ENCODE assay signal across 8 cellular contexts in genomic region chr1:147890177-147890790, GRCh38. TPM values are rescaled to one million over a fixed set of nuclear protein-coding genes. Genes with fewer than 3 reads are reported as not detected.
DNase-seq lines count a peak whose midpoint lies in the region; ATAC-seq and TF ChIP-seq lines count a peak whose summit lies in the region.

No MANE protein-coding gene starts in this region.

- peak; percentile 50 for TF ChIP-seq CTCF in RWPE1 (conservative IDR thresholded peaks at IDR 0.05; ENCODE audit: low read depth)

- CTCF ChIA-PET in RWPE1 (lab: Yijun Ruan, JAX), result interaction anchor here (0.6 to 2.7 kb wide), 8 partner anchors 166 to 397 kb away, joined by 3 to 19 read pairs (median 4); partner anchors contain the start of gene ACP6

- DNase-seq in NCI-H1694 (lab: John Stamatoyannopoulos, UW) (peak; percentile 17), NCI-H1694 treated with DMSO at 0.1 percent for 48 hours (lab: John Stamatoyannopoulos, UW) (no peak), HT1080 (ENCODE audit: low read depth) (peak; percentile 52), RWPE1 (ENCODE audit: low spot score) (peak; percentile 64), head of caudate nucleus (peak in 37 of 42 donors; percentile 18 to 71 (median 38)), pulmonary artery endothelial cell (ENCODE audit: low read depth, low spot score) (peak; percentile 27)
- peak; percentile 45 for DNase-seq in activated T-helper 9 cell treated with anti-CD3 and anti-CD28 coated beads, Interleukin-2, amount 50 U/mL, for 16 hours (ENCODE audit: low read depth)

- H3K27ac ChIP-seq in RWPE1, result no peak overlapping the region

- ATAC-seq in GM18505 (IDR thresholded peaks at IDR 0.05; ENCODE audit: unreplicated experiment), result no peak

- intact Hi-C loops in head of caudate nucleus (cut with DNase I), result no loop called here

- POLR2A ChIA-PET in RWPE1 (lab: Yijun Ruan, JAX; ENCODE audit: low non-redundant PET), result no interaction called here

- no peak for TF ChIP-seq POLR2A in GM18505 (IDR thresholded peaks at IDR 0.05; ENCODE audit: borderline replicate concordance, extremely low read depth, insufficient read depth, insufficient read length)

RNA-seq across cellular contexts. Expression of gene GJA8, which starts 12.3 kb away (rescaled TPM):
- not detected in 2 replicates for total RNA-seq in HT1080 (2014; rRNA removed; shearing (Covaris generic))
- not detected in 2 replicates for polyA plus RNA-seq in HT1080 (2015; cell fraction: cytosol; rRNA removed)
- polyA plus RNA-seq in HT1080 (2015; cell fraction: nucleus; rRNA removed), result not detected in 2 replicates
- not detected in 2 replicates for total RNA-seq in pulmonary artery endothelial cell

RNA-seq across cellular contexts. Expression of gene GPR89B, which starts 37.9 kb away (rescaled TPM):
- total RNA-seq in HT1080 (2014; rRNA removed; shearing (Covaris generic)), result 6.8 and 7.4 TPM in 2 replicates
- polyA plus RNA-seq in HT1080 (2015; cell fraction: cytosol; rRNA removed), result 8.0 and 9.8 TPM in 2 replicates
- polyA plus RNA-seq in HT1080 (2015; cell fraction: nucleus; rRNA removed), result 25.9 and 28.4 TPM in 2 replicates
- total RNA-seq in pulmonary artery endothelial cell, result 14.0 and 19.0 TPM in 2 replicates
